Comparison of ENCODE assay signal across 17 cellular contexts in the genomic region with DNA sequence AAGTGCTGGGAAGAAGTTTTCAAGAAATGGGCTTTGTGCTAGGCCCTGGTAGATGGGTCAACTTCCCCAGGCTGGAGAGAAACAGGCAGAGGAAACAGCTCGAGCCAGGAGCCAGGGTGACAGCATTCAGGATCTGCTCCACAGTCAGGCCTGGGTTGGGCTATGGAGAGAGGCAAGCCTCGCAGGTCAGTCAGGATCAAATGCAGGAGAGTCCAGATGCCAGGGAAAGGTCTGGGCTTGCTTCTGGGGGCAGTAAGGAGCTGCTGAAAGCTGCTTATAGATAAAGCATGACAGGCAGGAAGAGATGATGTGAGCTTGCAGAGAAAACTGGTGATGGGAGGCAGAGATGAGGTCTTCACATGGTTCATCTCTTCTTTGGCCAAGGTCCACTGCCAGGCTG. TPM values are rescaled to one million over a fixed set of nuclear protein-coding genes. Genes with fewer than 3 reads are reported as not detected.
DNase-seq lines count a peak whose midpoint lies in the region; ATAC-seq and TF ChIP-seq lines count a peak whose summit lies in the region.
"Had no signal": no experiment of that assay in that cellular context is flagged by ENCODE, and none has a peak within 500 bp of the region (broad histone marks: within the 10 kb centered on the region; RNA-seq: fewer than 3 reads in every experiment).

No MANE protein-coding gene starts in this region.

- intact Hi-C loops in adrenal gland (cut with DNase I) = loop anchor here (5.0 kb wide), 1 partner anchor 104 kb away; a partner anchor contains a TSS

- no peak overlapping the region for H3K4me3 ChIP-seq in adrenal gland
- H3K4me3 ChIP-seq: cardiac muscle cell, hepatocyte, psoas muscle had no signal

- H3K9me3 ChIP-seq in T-helper 17 cell (ENCODE audit: control insufficient read depth, low read length, poor library complexity, severe bottlenecking) = no peaks in the 10 kb centered on the region
- H3K9me3 ChIP-seq in adrenal gland (replicated peaks in 1 of 3) = no peaks in the 10 kb centered on the region
- H3K9me3 ChIP-seq: psoas muscle had no signal

- no peak for TF ChIP-seq CTCF in endothelial cell (IDR thresholded peaks at IDR 0.05; ENCODE audit: unreplicated experiment)
- TF ChIP-seq CTCF in adrenal gland (IDR thresholded peaks at IDR 0.05) = no peak

- no peak for TF ChIP-seq POLR2A in adrenal gland (IDR thresholded peaks at IDR 0.05)

- peak; percentile 33 for DNase-seq in activated effector memory CD4-positive, alpha-beta T cell treated with anti-CD3 and anti-CD28 coated beads, Interleukin-2, amount 50 U/mL, for 16 hours
- no peak for DNase-seq in activated effector memory CD4-positive, alpha-beta T cell treated with Interleukin-2 at 50 U/mL for 16 hours
- DNase-seq in T-helper 17 cell (no peak), endothelial cell (ENCODE audit: low spot score) (no peak), NCI-H1092 treated with DMSO at 0.1 percent for 48 hours (lab: John Stamatoyannopoulos, UW) (no peak), iPS-NIHi11 (ENCODE audit: low spot score) (no peak), adrenal gland (no peak)
- no peak for DNase-seq in stimulated activated naive B cell treated with anti-CD40 and anti-IgM and Interleukin-4, amounts not matched to agents 10 μg/mL and 1 μg/mL and 100 μg/mL, for 72 hours
- DNase-seq: DMS153; effector CD4-positive, alpha-beta T cell; MV-4-11; NCI-H2171; psoas muscle; T1000 had no signal

- no peaks in the 10 kb centered on the region for H3K9me3 Mint-ChIP-seq in endothelial cell (ENCODE audit: unreplicated experiment)
- H3K9me3 Mint-ChIP-seq in stimulated activated naive B cell treated with anti-CD40 and anti-IgM and Interleukin-4, amounts not matched to agents 10 μg/mL and 1 μg/mL and 100 μg/mL, for 72 hours = no peaks in the 10 kb centered on the region

- WGBS in adrenal gland, 4 donors = 72 to 83% (median 79%) methylated on average over 2 of the region's 2 CpGs

- H3K4me1 Mint-ChIP-seq in T-helper 17 cell (peaks cover 25% of the 10 kb centered on the region), endothelial cell (ENCODE audit: unreplicated experiment) (peaks cover 12% of the 10 kb centered on the region)
- H3K4me1 Mint-ChIP-seq in stimulated activated naive B cell treated with anti-CD40 and anti-IgM and Interleukin-4, amounts not matched to agents 10 μg/mL and 1 μg/mL and 100 μg/mL, for 72 hours = peaks cover 30 to 35% of the 10 kb centered on the region in 2 donors

- no peaks in the 10 kb centered on the region for H3K27me3 ChIP-seq in adrenal gland
- H3K27me3 ChIP-seq: hepatocyte had no signal

- no peaks in the 10 kb centered on the region for H3K27me3 Mint-ChIP-seq in T-helper 17 cell
- peaks cover 3% of the 10 kb centered on the region for H3K27me3 Mint-ChIP-seq in endothelial cell (ENCODE audit: unreplicated experiment)
- H3K27me3 Mint-ChIP-seq in stimulated activated naive B cell treated with anti-CD40 and anti-IgM and Interleukin-4, amounts not matched to agents 10 μg/mL and 1 μg/mL and 100 μg/mL, for 72 hours = no peaks in the 10 kb centered on the region

- no peak for ATAC-seq in T-helper 17 cell
- ATAC-seq in stimulated activated naive B cell treated with anti-CD40 and anti-IgM and Interleukin-4, amounts not matched to agents 10 μg/mL and 1 μg/mL and 100 μg/mL, for 72 hours (replicated peaks) = no peak
- ATAC-seq: psoas muscle, Right ventricle myocardium inferior had no signal

- H3K4me1 ChIP-seq in adrenal gland (replicated peaks in 1 of 2) = no peaks in the 10 kb centered on the region
- H3K4me1 ChIP-seq: psoas muscle had no signal

- H3K27ac Mint-ChIP-seq in T-helper 17 cell = peak overlapping the region; percentile 89
- H3K27ac Mint-ChIP-seq in endothelial cell (ENCODE audit: unreplicated experiment) = no peak overlapping the region
- peak overlapping the region; percentile 48 for H3K27ac Mint-ChIP-seq in stimulated activated naive B cell treated with anti-CD40 and anti-IgM and Interleukin-4, amounts not matched to agents 10 μg/mL and 1 μg/mL and 100 μg/mL, for 72 hours

- H3K36me3 Mint-ChIP-seq in T-helper 17 cell (ENCODE audit: low read depth) = peaks cover 5% of the 10 kb centered on the region
- H3K36me3 Mint-ChIP-seq in endothelial cell (ENCODE audit: low read depth, unreplicated experiment) = no peaks in the 10 kb centered on the region
- H3K36me3 Mint-ChIP-seq in stimulated activated naive B cell treated with anti-CD40 and anti-IgM and Interleukin-4, amounts not matched to agents 10 μg/mL and 1 μg/mL and 100 μg/mL, for 72 hours = no peaks in the 10 kb centered on the region

- H3K36me3 ChIP-seq in adrenal gland (replicated peaks in 1 of 2) = no peaks in the 10 kb centered on the region
- H3K36me3 ChIP-seq: cardiac muscle cell had no signal

- H3K27ac ChIP-seq in adrenal gland = no peak overlapping the region
- H3K27ac ChIP-seq: cardiac muscle cell, hepatocyte, psoas muscle had no signal

- H3K4me3 Mint-ChIP-seq in T-helper 17 cell (peak overlapping the region; percentile 55), endothelial cell (ENCODE audit: unreplicated experiment) (peak overlapping the region; percentile 11)
- H3K4me3 Mint-ChIP-seq in stimulated activated naive B cell treated with anti-CD40 and anti-IgM and Interleukin-4, amounts not matched to agents 10 μg/mL and 1 μg/mL and 100 μg/mL, for 72 hours = no peak overlapping the region

RNA-seq across cellular contexts. Expression of a gene that starts 10.9 kb away (rescaled TPM):
- 100 to 1,000 TPM; 219 to 288 TPM for total RNA-seq in T-helper 17 cell
- 33.5 TPM for total RNA-seq in endothelial cell (ENCODE audit: unreplicated experiment)
- total RNA-seq in adrenal gland = 10 to 100 TPM; 26.4 to 49.2 (median 40.0) TPM
- polyA plus RNA-seq in adrenal gland = 10 to 100 TPM; 23.0 to 30.5 (median 29.9) TPM

Comparison
In these comparisons a context has a peak if more than half of its experiments do, and no peak if none do; other contexts are left out.
1. H3K4me3 Mint-ChIP-seq: peak in T-helper 17 cell (single experiment) and endothelial cell (single experiment); none in stimulated activated naive B cell treated with anti-CD40 and anti-IgM and Interleukin-4, amounts not matched to agents 10 μg/mL and 1 μg/mL and 100 μg/mL, for 72 hours (0 of 2).